ENCODE assay signal across 1 cellular context in the genomic region with DNA sequence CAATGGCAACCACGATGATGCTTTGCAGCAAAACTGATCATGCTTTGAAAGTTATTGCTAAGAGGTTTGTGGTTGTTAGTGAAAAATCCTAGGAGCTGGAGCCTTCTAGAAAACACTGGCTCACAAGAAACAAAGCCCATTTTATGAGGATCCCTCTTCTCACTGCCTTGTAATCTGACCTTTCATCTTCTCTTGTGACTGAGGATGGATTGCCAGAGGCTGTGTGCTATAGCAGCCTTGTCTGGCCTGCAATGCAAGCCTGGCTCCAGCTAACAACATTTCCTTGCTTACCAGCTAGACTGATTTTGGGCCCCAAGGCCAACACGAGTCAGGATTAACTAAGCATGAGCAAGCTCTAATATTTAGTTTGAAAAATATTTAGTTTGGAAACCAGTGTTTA.
TF ChIP-seq lines count a peak whose summit lies in the region.

No MANE protein-coding gene starts in this region.

TF ChIP-seq in GM12878, 131 proteins besides CTCF, POLR2A, EP300 and RAD21:
- peak; percentile 58; the same call in 1 of the 2 replicates for TF ChIP-seq PML (IDR thresholded peaks at IDR 0.05; ENCODE audit: low read length)
- TF ChIP-seq BHLHE40 (IDR thresholded peaks at IDR 0.05; ENCODE audit: borderline replicate concordance in 1 of 2, low read depth in 2 of 2, low read length in 1 of 2), result no peak
- TF ChIP-seq NBN (IDR thresholded peaks at IDR 0.05), result no peak
- TF ChIP-seq ZBTB11 (CRISPR knock-in tag; IDR thresholded peaks at IDR 0.05), result no peak
- no peak for TF ChIP-seq POLR2AphosphoS5 (IDR thresholded peaks at IDR 0.05; ENCODE audit: low read length)
- TF ChIP-seq SMAD5 (IDR thresholded peaks at IDR 0.05; ENCODE audit: low read depth), result 0 out of 2 replicates have a peak, but pooled peaks have one; percentile 5
- TF ChIP-seq MXI1 (IDR thresholded peaks at IDR 0.05; ENCODE audit: low read depth, low read length), result no peak
- TF ChIP-seq RCOR1 (conservative IDR thresholded peaks at IDR 0.05; ENCODE audit: low read depth, low read length), result no peak
